ENCODE assay signal across 8 cellular contexts in genomic region chr11:60130496-60130895, GRCh38. TPM values are rescaled to one million over a fixed set of nuclear protein-coding genes. Genes with fewer than 3 reads are reported as not detected.
A peak's percentile ranks its signal among the peaks of the same experiment; 100 is the strongest.
DNase-seq lines count a peak whose midpoint lies in the region; ATAC-seq and TF ChIP-seq lines count a peak whose summit lies in the region.

No MANE protein-coding gene starts in this region.

- H3K4ac ChIP-seq in neuronal stem cell (ENCODE audit: low read length), result no peak overlapping the region

- no peak overlapping the region for H2AK5ac ChIP-seq in neuronal stem cell (ENCODE audit: low read depth, low read length)

- H3K36me3 Mint-ChIP-seq in CD14-positive monocyte (no peaks in the 10 kb centered on the region), endodermal cell (ENCODE audit: low read depth) (no peaks in the 10 kb centered on the region)

- no peaks in the 10 kb centered on the region for H3K4me1 ChIP-seq in endodermal cell (ENCODE audit: control insufficient read depth, insufficient read depth, low read length)
- no peaks in the 10 kb centered on the region for H3K4me1 ChIP-seq in neuronal stem cell (ENCODE audit: control insufficient read depth in 2 of 2, insufficient read depth in 1 of 2, low read depth in 1 of 2, low read length in 2 of 2)
- no peaks in the 10 kb centered on the region for H3K4me1 ChIP-seq in aorta (ENCODE audit: control insufficient read depth in 1 of 2, insufficient read depth in 2 of 2, low read length in 2 of 2)

- H3K9ac ChIP-seq in endodermal cell (ENCODE audit: extremely low read depth, low read length, poor library complexity, severe bottlenecking), result no peak overlapping the region
- no peak overlapping the region for H3K9ac ChIP-seq in neuronal stem cell (ENCODE audit: low read depth, low read length, poor library complexity)

- H3K9me3 Mint-ChIP-seq in CD14-positive monocyte (peaks cover 0 to 11% (median 7%) of the 10 kb centered on the region in 7 donors), endodermal cell (peaks cover 35% of the 10 kb centered on the region)

- no peak overlapping the region for H2BK12ac ChIP-seq in neuronal stem cell (ENCODE audit: low read length)

- H3K27me3 ChIP-seq in endodermal cell (ENCODE audit: control insufficient read depth, insufficient read depth, low read length, poor library complexity, severe bottlenecking) (no peaks in the 10 kb centered on the region), neuronal stem cell (ENCODE audit: control insufficient read depth in 3 of 3, insufficient read depth in 3 of 3, low read depth in 1 of 3, low read length in 3 of 3) (no peaks in the 10 kb centered on the region), aorta (ENCODE audit: control insufficient read depth in 1 of 2, insufficient read depth in 2 of 2, low read length in 1 of 2) (no peaks in the 10 kb centered on the region)

- H3K36me3 ChIP-seq in endodermal cell (ENCODE audit: control insufficient read depth, insufficient read depth, low read length) (no peaks in the 10 kb centered on the region), neuronal stem cell (replicated peaks in 1 of 2; ENCODE audit: control insufficient read depth in 2 of 2, insufficient read depth in 2 of 2, low read length in 2 of 2) (no peaks in the 10 kb centered on the region), aorta (ENCODE audit: control insufficient read depth in 1 of 2, insufficient read depth in 2 of 2, low read length in 1 of 2) (no peaks in the 10 kb centered on the region)

- H3K4me3 ChIP-seq in endodermal cell (ENCODE audit: low read length), result no peak overlapping the region
- H3K4me3 ChIP-seq in neuronal stem cell (ENCODE audit: low read length in 2 of 2), result no peak overlapping the region
- H3K4me3 ChIP-seq in aorta (ENCODE audit: low read length in 2 of 2), result no peak overlapping the region

- H3K79me1 ChIP-seq in neuronal stem cell (ENCODE audit: low read depth, low read length), result no peaks in the 10 kb centered on the region

- H3K27ac ChIP-seq in endodermal cell (ENCODE audit: low read depth, low read length) (no peak overlapping the region), neuronal stem cell (replicated peaks; ENCODE audit: low read length) (no peak overlapping the region), aorta (ENCODE audit: low read depth in 1 of 2, low read length in 2 of 2) (no peak overlapping the region)

- H3K14ac ChIP-seq in neuronal stem cell (ENCODE audit: low read length), result no peak overlapping the region

- H2BK120ac ChIP-seq in neuronal stem cell (ENCODE audit: low read depth, low read length), result no peak overlapping the region

- no peak overlapping the region for H3K23ac ChIP-seq in neuronal stem cell (ENCODE audit: low read depth, low read length, poor library complexity)

- H2BK15ac ChIP-seq in neuronal stem cell (ENCODE audit: low read length), result no peak overlapping the region

- H4K91ac ChIP-seq in neuronal stem cell (ENCODE audit: low read depth, low read length, poor library complexity), result no peak overlapping the region

- H3K4me1 Mint-ChIP-seq in CD14-positive monocyte (peaks cover 10% of the 10 kb centered on the region), endodermal cell (no peaks in the 10 kb centered on the region)

- H3K27ac Mint-ChIP-seq in CD14-positive monocyte (no peak overlapping the region), endodermal cell (no peak overlapping the region)

- H3K4me3 Mint-ChIP-seq in CD14-positive monocyte (no peak overlapping the region), endodermal cell (no peak overlapping the region)

- H2BK5ac ChIP-seq in neuronal stem cell (ENCODE audit: low read length), result no peak overlapping the region

- peak; percentile 62 for ATAC-seq in GM18909 (IDR thresholded peaks at IDR 0.05; ENCODE audit: poor library complexity, unreplicated experiment)
- ATAC-seq in HG02884 (IDR thresholded peaks at IDR 0.05; ENCODE audit: unreplicated experiment), result no peak
- ATAC-seq in aorta (ENCODE audit: low FRiP score), result no peak

- H2AFZ ChIP-seq in neuronal stem cell (ENCODE audit: low read length), result no peak overlapping the region

- H3K18ac ChIP-seq in neuronal stem cell (ENCODE audit: low read length), result no peak overlapping the region

- H3K9me3 ChIP-seq in endodermal cell (ENCODE audit: control insufficient read depth, low read length), result peaks cover 47% of the 10 kb centered on the region
- peaks cover 0 to 2% of the 10 kb centered on the region in 2 donors for H3K9me3 ChIP-seq in neuronal stem cell (replicated peaks in 1 of 2; ENCODE audit: control insufficient read depth in 2 of 2, insufficient read depth in 1 of 2, low read depth in 1 of 2, low read length in 2 of 2)
- no peaks in the 10 kb centered on the region for H3K9me3 ChIP-seq in aorta (ENCODE audit: control insufficient read depth, low read length)

- TF ChIP-seq CTCF in CD14-positive monocyte (IDR thresholded peaks at IDR 0.05) (peak; percentile 45), endodermal cell (conservative IDR thresholded peaks at IDR 0.05) (peak; percentile 82)

- H3K27me3 Mint-ChIP-seq in CD14-positive monocyte (ENCODE audit: low read depth in 3 of 3) (no peaks in the 10 kb centered on the region), endodermal cell (ENCODE audit: insufficient read depth) (no peaks in the 10 kb centered on the region)

- H3K4me2 ChIP-seq in neuronal stem cell (ENCODE audit: insufficient read depth, low read length, poor library complexity, severe bottlenecking), result no peak overlapping the region

- no peak for DNase-seq in CD14-positive monocyte (ENCODE audit: low spot score)
- DNase-seq in NOMO-1 (lab: John Stamatoyannopoulos, UW; ENCODE audit: unreplicated experiment in 2 of 2), result peak; percentile 46 to 75
- DNase-seq in endodermal cell, result peak; percentile 72
- DNase-seq in neuronal stem cell (ENCODE audit: low spot score), result peak; percentile 39
- no peak for DNase-seq in aorta
- DNase-seq in effector CD8-positive, alpha-beta T cell (lab: John Stamatoyannopoulos, UW), result no peak

- H4K8ac ChIP-seq in neuronal stem cell (ENCODE audit: low read depth, low read length), result no peak overlapping the region

- intact Hi-C loops in CD14-positive monocyte (cut with micrococcal nuclease) (loop anchor here in 1 of 2 donors (10.0 kb wide), 1 partner anchor 306 kb away; no protein-coding TSS in a partner anchor), aorta (cut with DNase I) (no loop called here)

RNA-seq across cellular contexts. Expression of gene MS4A2, which starts 42.0 kb away (rescaled TPM):
- polyA plus RNA-seq in CD14-positive monocyte (under 1 TPM; 0.19 to 0.26 TPM), aorta (1 to 10 TPM in 1 of 2 donors, under 1 TPM in 1; 0.51 to 2.5 TPM)
- total RNA-seq in endodermal cell (not detected), aorta (1 to 10 TPM in 1 of 2 donors, under 1 TPM in 1; 0.55 to 8.2 TPM)
- not detected for polyA plus RNA-seq in endodermal cell (2013, experiment 1 of 2)
- not detected for polyA plus RNA-seq in endodermal cell (2013, experiment 2 of 2)
- polyA plus RNA-seq in neuronal stem cell (2013, experiment 1 of 2), result not detected
- not detected for polyA plus RNA-seq in neuronal stem cell (2013, experiment 2 of 2)

RNA-seq across cellular contexts. Expression of gene MS4A6A, which starts 52.4 kb away (rescaled TPM):
- 1,000 to 10,000 TPM; 2,353 to 3,009 TPM for polyA plus RNA-seq in CD14-positive monocyte
- total RNA-seq in endodermal cell, result not detected
- 0.50 TPM for polyA plus RNA-seq in endodermal cell (2013, experiment 1 of 2)
- polyA plus RNA-seq in endodermal cell (2013, experiment 2 of 2), result not detected
- 0.04 TPM for polyA plus RNA-seq in neuronal stem cell (2013, experiment 1 of 2)
- polyA plus RNA-seq in neuronal stem cell (2013, experiment 2 of 2), result not detected
- 100 to 1,000 TPM in 1 of 2 donors, 10 to 100 TPM in 1; 76.9 to 214 TPM for total RNA-seq in aorta
- polyA plus RNA-seq in aorta, result 100 to 1,000 TPM in 1 of 2 donors, 10 to 100 TPM in 1; 22.5 to 130 TPM

Comparison
In these comparisons a context has a peak if more than half of its experiments do, and no peak if none do; other contexts are left out.
1. DNase-seq: peak in NOMO-1 (2 of 2), endodermal cell (single experiment) and neuronal stem cell (single experiment); none in CD14-positive monocyte (single experiment), aorta (0 of 2) and effector CD8-positive, alpha-beta T cell (single experiment).
2. RNA of gene MS4A6A, which starts 52.4 kb away (total RNA-seq): 76.9 to 214 TPM in aorta; not detected in endodermal cell; every median in the first group is over 10 times any median in the second.